Comparison of ENCODE assay signal across 8 cellular contexts in genomic region chr6:154229796-154230195, GRCh38.
DNase-seq lines count a peak whose midpoint lies in the region; ATAC-seq and TF ChIP-seq lines count a peak whose summit lies in the region.

No MANE protein-coding gene starts in this region.

- H3K9me3 ChIP-seq in naive thymus-derived CD4-positive, alpha-beta T cell (ENCODE audit: control insufficient read depth in 2 of 3, low read length in 3 of 3), result no peaks in the 10 kb centered on the region
- no peaks in the 10 kb centered on the region for H3K9me3 ChIP-seq in mammary epithelial cell (replicated peaks; ENCODE audit: insufficient read depth, low read length)

- H3K79me2 ChIP-seq in mammary epithelial cell (ENCODE audit: insufficient read depth, low read length), result no peaks in the 10 kb centered on the region

- CTCF ChIA-PET in naive thymus-derived CD4-positive, alpha-beta T cell (lab: Charles Lee), result interaction anchor here (1.5 kb wide), 1 partner anchor 10 kb away, joined by 3 read pairs; no protein-coding TSS in a partner anchor
- CTCF ChIA-PET in mammary epithelial cell (lab: Charles Lee; ENCODE audit: low non-redundant PET), result no interaction called here

- no peaks in the 10 kb centered on the region for H3K27me3 ChIP-seq in naive thymus-derived CD4-positive, alpha-beta T cell (ENCODE audit: control insufficient read depth in 2 of 2, insufficient read depth in 2 of 2, low read length in 2 of 2)
- peaks cover 2% of the 10 kb centered on the region for H3K27me3 ChIP-seq in mammary epithelial cell (ENCODE audit: insufficient read depth, low read length)

- no peaks in the 10 kb centered on the region for H4K20me1 ChIP-seq in mammary epithelial cell (ENCODE audit: insufficient read depth, low read length)

- peak; percentile 79 for ATAC-seq in GM18502 (IDR thresholded peaks at IDR 0.05; ENCODE audit: poor library complexity, unreplicated experiment)
- peak; percentile 72 for ATAC-seq in HG02623 (IDR thresholded peaks at IDR 0.05; ENCODE audit: unreplicated experiment)
- ATAC-seq in naive thymus-derived CD4-positive, alpha-beta T cell, result peak; percentile 64

- no peaks in the 10 kb centered on the region for H3K36me3 ChIP-seq in naive thymus-derived CD4-positive, alpha-beta T cell (ENCODE audit: control insufficient read depth in 2 of 3, insufficient read depth in 3 of 3, low read length in 3 of 3)
- no peaks in the 10 kb centered on the region for H3K36me3 ChIP-seq in mammary epithelial cell (ENCODE audit: insufficient read depth, low read length)

- H3K4me3 ChIP-seq in naive thymus-derived CD4-positive, alpha-beta T cell (ENCODE audit: low read length), result peak overlapping the region; percentile 30
- H3K4me3 ChIP-seq in mammary epithelial cell (replicated peaks in 1 of 3; ENCODE audit: insufficient read depth in 1 of 3, low read depth in 2 of 3, low read length in 3 of 3), result no peak overlapping the region

- H3K36me3 Mint-ChIP-seq in naive thymus-derived CD4-positive, alpha-beta T cell, result peaks cover 10 to 39% (median 18%) of the 10 kb centered on the region in 5 donors

- peaks cover 0 to 3% (median 0%) of the 10 kb centered on the region in 11 donors for H3K9me3 Mint-ChIP-seq in naive thymus-derived CD4-positive, alpha-beta T cell

- H2AFZ ChIP-seq in mammary epithelial cell (ENCODE audit: low read depth, low read length), result no peak overlapping the region

- no peak for TF ChIP-seq CTCF in mammary epithelial cell (conservative IDR thresholded peaks at IDR 0.05 in 1 of 2, IDR thresholded peaks at IDR 0.05 in 1 of 2; ENCODE audit: extremely low read depth in 1 of 2, insufficient read depth in 1 of 2, low read depth in 1 of 2, low read length in 2 of 2)

- BruUV-seq in mammary epithelial cell (replicated peaks; lab: Mats Ljungman, UMichigan), result no TSS peak

- H3K27ac Mint-ChIP-seq in naive thymus-derived CD4-positive, alpha-beta T cell, result peak overlapping the region; percentile 66 to 94 (median 86)

- H3K4me2 ChIP-seq in mammary epithelial cell (ENCODE audit: insufficient read depth, low read depth, low read length), result no peak overlapping the region

- H3K27me3 Mint-ChIP-seq in naive thymus-derived CD4-positive, alpha-beta T cell, result no peaks in the 10 kb centered on the region

- H3K4me1 Mint-ChIP-seq in naive thymus-derived CD4-positive, alpha-beta T cell, result peaks cover 55 to 91% (median 87%) of the 10 kb centered on the region in 7 donors

- H3K4me3 Mint-ChIP-seq in naive thymus-derived CD4-positive, alpha-beta T cell, result peak overlapping the region; percentile 75 to 89 (median 78)

- no peak overlapping the region for H3K9ac ChIP-seq in mammary epithelial cell (ENCODE audit: insufficient read depth, low read length)

- H3K4me1 ChIP-seq in naive thymus-derived CD4-positive, alpha-beta T cell (ENCODE audit: control insufficient read depth in 2 of 2, insufficient read depth in 2 of 2, low read length in 2 of 2), result peaks cover 32 to 63% of the 10 kb centered on the region in 2 donors
- no peaks in the 10 kb centered on the region for H3K4me1 ChIP-seq in mammary epithelial cell (ENCODE audit: insufficient read depth, low read length)

- in situ Hi-C loops in mammary epithelial cell (cut with MboI; ENCODE audit: low sequenced_read_pairs in 2 of 2), result no loop called here

- intact Hi-C loops in naive thymus-derived CD4-positive, alpha-beta T cell (cut with micrococcal nuclease), result loop anchor here in 1 of 2 donors (1.0 kb wide), 2 partner anchors 18 to 73 kb away; no protein-coding TSS in a partner anchor
- intact Hi-C loops in mammary epithelial cell (cut with micrococcal nuclease), result no loop called here

- POLR2A ChIA-PET in naive thymus-derived CD4-positive, alpha-beta T cell (lab: Charles Lee), result no interaction called here

- WGBS in mammary epithelial cell (ENCODE audit: low coverage, missing lambda C conversion rate), result 79% methylated on average over 6 of the region's 6 CpGs

- dilution Hi-C loops in mammary epithelial cell (cut with HindIII; ENCODE audit: low sequenced_read_pairs), result no loop called here

- peak overlapping the region; percentile 41 for H3K27ac ChIP-seq in naive thymus-derived CD4-positive, alpha-beta T cell (ENCODE audit: low read depth, low read length)
- no peak overlapping the region for H3K27ac ChIP-seq in mammary epithelial cell (ENCODE audit: insufficient read depth, low read depth, low read length)

- DNase-seq in RPMI8226, result peak; percentile 46
- DNase-seq in naive thymus-derived CD4-positive, alpha-beta T cell, result peak in 2 of 9 donors; percentile 41 to 56
- no peak for DNase-seq in NCI-H1092 (lab: John Stamatoyannopoulos, UW)
- no peak for DNase-seq in superior temporal gyrus (ENCODE audit: extremely low spot score)
- no peak for DNase-seq in cerebellum (ENCODE audit: low spot score)
- no peak for DNase-seq in mammary epithelial cell
